29 cellular contexts compared by ENCODE assay signal in genomic region chr10:97570146-97570788, GRCh38. TPM values are rescaled to one million over a fixed set of nuclear protein-coding genes. Genes with fewer than 3 reads are reported as not detected.
DNase-seq lines count a peak whose midpoint lies in the region; ATAC-seq and TF ChIP-seq lines count a peak whose summit lies in the region.
"Had no signal": no experiment of that assay in that cellular context is flagged by ENCODE, and none has a peak within 500 bp of the region (broad histone marks: within the 10 kb centered on the region; RNA-seq: fewer than 3 reads in every experiment).

No MANE protein-coding gene starts in this region.

- DNase-seq in heart right ventricle (no peak), right atrium auricular region (ENCODE audit: low spot score) (no peak), trophoblast cell (no peak), vagina (ENCODE audit: extremely low spot score in 2 of 2) (no peak), NCI-H1092 (lab: John Stamatoyannopoulos, UW) (no peak), NCI-H1417 treated with DMSO at 0.1 percent for 48 hours (lab: John Stamatoyannopoulos, UW) (no peak)
- DNase-seq: activated CD8-positive, alpha-beta memory T cell treated with anti-CD3 and anti-CD28 coated beads, Interleukin-2, amount 10 ng/mL, durations not matched to agents 7 days and 5 days; activated gamma-delta T cell treated with Interleukin-2 at 50 U/mL for 16 hours; activated naive CD8-positive, alpha-beta T cell treated with anti-CD3 and anti-CD28 coated beads, Interleukin-2, amount 50 U/mL, for 24 hours; activated T-cell treated with anti-CD3 and anti-CD28 coated beads, Interleukin-2, amount 50 U/mL, for 4 hours; AML-193; Calu3; CD4-positive, CD25-positive, alpha-beta regulatory T cell; dermis blood vessel endothelial cell; DMS79; GF-D8; IMR-90; MV-4-11; naive thymus-derived CD4-positive, alpha-beta T cell; NCI-H510A; T-helper 2 cell had no signal

- H3K4me1 ChIP-seq in heart right ventricle = peaks cover 4 to 47% (median 26%) of the 10 kb centered on the region in 9 donors
- H3K4me1 ChIP-seq in right atrium auricular region = peaks cover 0 to 31% of the 10 kb centered on the region in 2 donors
- H3K4me1 ChIP-seq in esophagus (ENCODE audit: control insufficient read depth in 2 of 2, insufficient read depth in 2 of 2, low read length in 1 of 2) = peaks cover 4 to 23% of the 10 kb centered on the region in 2 donors
- peaks cover 43 to 47% of the 10 kb centered on the region in 2 experiments for H3K4me1 ChIP-seq in trophoblast cell (ENCODE audit: control insufficient read depth in 1 of 2, insufficient read depth in 2 of 2, low read length in 2 of 2)
- peaks cover 41% of the 10 kb centered on the region for H3K4me1 ChIP-seq in vagina

- H3K36me3 ChIP-seq in heart right ventricle (peaks cover 0 to 45% (median 16%) of the 10 kb centered on the region in 9 donors), right atrium auricular region (peaks cover 33% of the 10 kb centered on the region), esophagus (ENCODE audit: control insufficient read depth in 2 of 2, insufficient read depth in 2 of 2, low read length in 1 of 2) (peaks cover 0 to 6% of the 10 kb centered on the region in 2 donors), trophoblast cell (ENCODE audit: control insufficient read depth in 1 of 2, insufficient read depth in 2 of 2, low read length in 2 of 2) (peaks cover 11% of the 10 kb centered on the region in 2 experiments), vagina (peaks cover 0 to 25% of the 10 kb centered on the region in 2 donors)

- H3K4me3 ChIP-seq in heart right ventricle = no peak overlapping the region
- no peak overlapping the region for H3K4me3 ChIP-seq in right atrium auricular region
- no peak overlapping the region for H3K4me3 ChIP-seq in esophagus (ENCODE audit: low read depth in 1 of 2, low read length in 2 of 2)
- no peak overlapping the region for H3K4me3 ChIP-seq in trophoblast cell (ENCODE audit: low read depth, low read length)
- no peak overlapping the region for H3K4me3 ChIP-seq in vagina
- H3K4me3 ChIP-seq: A549, hepatocyte had no signal

- TF ChIP-seq POLR2A in vagina (IDR thresholded peaks at IDR 0.05) = no peak

- no peak overlapping the region for H3K4me2 ChIP-seq in trophoblast cell (ENCODE audit: low read length)
- H3K4me2 ChIP-seq: A549, hepatocyte had no signal

- intact Hi-C loops in heart right ventricle (cut with DNase I) (loop anchor here in 4 of 10 donors (2.0 to 5.0 kb wide), 2 partner anchors 41 to 42 kb away; no protein-coding TSS in a partner anchor), vagina (cut with DNase I) (loop anchor here (5.0 kb wide), 1 partner anchor 42 kb away; no protein-coding TSS in a partner anchor)

- H3K9me3 ChIP-seq in heart right ventricle = no peaks in the 10 kb centered on the region
- no peaks in the 10 kb centered on the region for H3K9me3 ChIP-seq in right atrium auricular region
- H3K9me3 ChIP-seq in esophagus (ENCODE audit: control insufficient read depth in 2 of 2, insufficient read depth in 1 of 2, low read depth in 1 of 2, low read length in 1 of 2) = no peaks in the 10 kb centered on the region
- H3K9me3 ChIP-seq in trophoblast cell (ENCODE audit: insufficient read depth, low read depth, low read length) = no peaks in the 10 kb centered on the region
- no peaks in the 10 kb centered on the region for H3K9me3 ChIP-seq in vagina
- H3K9me3 ChIP-seq: A549 had no signal

- H2AFZ ChIP-seq in trophoblast cell (ENCODE audit: insufficient read depth, low read length, poor library complexity) = no peak overlapping the region
- H2AFZ ChIP-seq: hepatocyte had no signal

- H3K9ac ChIP-seq in trophoblast cell (ENCODE audit: low read length) = no peak overlapping the region

- ATAC-seq in heart right ventricle (peak in 1 of 8 donors; percentile 10), GM19463 (IDR thresholded peaks at IDR 0.05; ENCODE audit: unreplicated experiment) (no peak)
- ATAC-seq: A549; activated CD8-positive, alpha-beta memory T cell treated with anti-CD3 and anti-CD28 coated beads, Interleukin-2, amount 10 ng/mL, durations not matched to agents 7 days and 5 days; activated naive CD8-positive, alpha-beta T cell treated with anti-CD3 and anti-CD28 coated beads, Interleukin-2, amount 50 U/mL, for 24 hours; activated T-cell treated with anti-CD3 and anti-CD28 coated beads, Interleukin-2, amount 50 U/mL, for 4 hours; stimulated activated memory B cell treated with anti-CD40 and anti-IgM and Interleukin-4, amounts not matched to agents 10 μg/mL and 1 μg/mL and 100 μg/mL, for 72 hours had no signal

- H3K27ac ChIP-seq in heart right ventricle = peak overlapping the region in 6 of 10 donors; percentile 4 to 95 (median 88)
- H3K27ac ChIP-seq in right atrium auricular region = no peak overlapping the region
- H3K27ac ChIP-seq in esophagus (ENCODE audit: low read depth in 2 of 2, low read length in 1 of 2) = peak overlapping the region; percentile 75 to 78
- H3K27ac ChIP-seq in trophoblast cell (ENCODE audit: low read depth, low read length) = peak overlapping the region; percentile 97
- H3K27ac ChIP-seq in vagina = peak overlapping the region; percentile 53
- H3K27ac ChIP-seq: hepatocyte had no signal

- no peak overlapping the region for H4K12ac ChIP-seq in trophoblast cell (ENCODE audit: low read depth, low read length)

- H4K8ac ChIP-seq in trophoblast cell (ENCODE audit: low read depth, low read length) = peak overlapping the region; percentile 68

- H3K14ac ChIP-seq in trophoblast cell (ENCODE audit: low read length) = peak overlapping the region; percentile 93

- peak overlapping the region; percentile 94 for H2BK12ac ChIP-seq in trophoblast cell (ENCODE audit: low read length)

- H3K27me3 ChIP-seq in heart right ventricle = no peaks in the 10 kb centered on the region
- no peaks in the 10 kb centered on the region for H3K27me3 ChIP-seq in right atrium auricular region
- H3K27me3 ChIP-seq in esophagus (ENCODE audit: control insufficient read depth in 1 of 2, insufficient read depth in 2 of 2, low read length in 2 of 2) = no peaks in the 10 kb centered on the region
- H3K27me3 ChIP-seq in trophoblast cell (ENCODE audit: insufficient read depth, low read length) = no peaks in the 10 kb centered on the region
- no peaks in the 10 kb centered on the region for H3K27me3 ChIP-seq in vagina
- H3K27me3 ChIP-seq: hepatocyte had no signal

- peaks cover 35% of the 10 kb centered on the region for H3K79me1 ChIP-seq in trophoblast cell (ENCODE audit: low read length)

- H2AK5ac ChIP-seq in trophoblast cell (ENCODE audit: low read length) = peak overlapping the region; percentile 86

- H2BK5ac ChIP-seq in trophoblast cell (ENCODE audit: low read depth, low read length, poor library complexity) = peak overlapping the region; percentile 54

- H4K91ac ChIP-seq in trophoblast cell (ENCODE audit: low read depth, low read length) = peak overlapping the region; percentile 77

- peak overlapping the region; percentile 12 for H3K4ac ChIP-seq in trophoblast cell (ENCODE audit: low read depth, low read length)

- peak overlapping the region; percentile 52 for H2BK120ac ChIP-seq in trophoblast cell (ENCODE audit: insufficient read depth, low read length, poor library complexity)

- no peak overlapping the region for H3K23ac ChIP-seq in trophoblast cell (ENCODE audit: low read length)

- TF ChIP-seq CTCF in heart right ventricle (IDR thresholded peaks at IDR 0.05) = no peak
- no peak for TF ChIP-seq CTCF in right atrium auricular region (IDR thresholded peaks at IDR 0.05)
- no peak for TF ChIP-seq CTCF in vagina (IDR thresholded peaks at IDR 0.05)

- peaks cover 13% of the 10 kb centered on the region for H3K79me2 ChIP-seq in trophoblast cell (ENCODE audit: control insufficient read depth, insufficient read depth, low read length, poor library complexity)
- H3K79me2 ChIP-seq: hepatocyte had no signal

- peak overlapping the region; percentile 55 for H3K18ac ChIP-seq in trophoblast cell (ENCODE audit: low read length)

- 94 to 95% methylated on average over 33 of the region's 33 CpGs for WGBS in heart right ventricle, 2 donors
- 73 to 75% methylated on average over 33 of the region's 33 CpGs for WGBS in esophagus, 2 donors
- no CpG with 5 or more reads among the region's 33 CpGs for WGBS in trophoblast cell (ENCODE audit: extremely low coverage, insufficient coverage, insufficient read length)

RNA-seq across cellular contexts. Expression of gene ANKRD2, which starts 2.3 kb away (rescaled TPM):
- 100 to 1,000 TPM in 6 of 10 donors, 10 to 100 TPM in 4; 46.3 to 395 (median 133) TPM for total RNA-seq in heart right ventricle
- polyA plus RNA-seq in heart right ventricle = 100 to 1,000 TPM; 248 to 370 TPM
- 100 to 1,000 TPM in 1 of 2 donors, 10 to 100 TPM in 1; 25.7 to 204 TPM for total RNA-seq in right atrium auricular region
- under 1 TPM; 0.43 to 0.46 TPM for polyA plus RNA-seq in esophagus
- polyA plus RNA-seq in trophoblast cell (2013) = 0.25 and 0.39 TPM in 2 replicates
- not detected for total RNA-seq in vagina
- total RNA-seq: activated T-cell treated with anti-CD3 and anti-CD28 coated beads, Interleukin-2, amount 50 U/mL, for 4 hours; CD4-positive, CD25-positive, alpha-beta regulatory T cell; frontal cortex; hepatocyte had no signal
- polyA plus RNA-seq: CD4-positive, CD25-positive, alpha-beta regulatory T cell; hepatocyte; naive thymus-derived CD4-positive, alpha-beta T cell had no signal

RNA-seq across cellular contexts. Expression of gene HOGA1, which starts 13.9 kb away (rescaled TPM):
- total RNA-seq in heart right ventricle (10 to 100 TPM in 9 of 10 donors, 1 to 10 TPM in 1; 8.9 to 42.5 (median 17.4) TPM), right atrium auricular region (10 to 100 TPM; 17.6 to 25.6 TPM), vagina (0.98 TPM)
- polyA plus RNA-seq in heart right ventricle (10 to 100 TPM; 30.4 to 58.3 TPM), esophagus (1 to 10 TPM in 1 of 2 donors, under 1 TPM in 1; 0.78 to 1.4 TPM)
- polyA plus RNA-seq in trophoblast cell (2013) = 0.01 TPM in 1 of 2 replicates, not detected in the other
- total RNA-seq: activated CD8-positive, alpha-beta memory T cell treated with anti-CD3 and anti-CD28 coated beads, Interleukin-2, amount 10 ng/mL, durations not matched to agents 7 days and 5 days; activated T-cell treated with anti-CD3 and anti-CD28 coated beads, Interleukin-2, amount 50 U/mL, for 4 hours; CD4-positive, CD25-positive, alpha-beta regulatory T cell; naive thymus-derived CD4-positive, alpha-beta T cell had no signal
- polyA plus RNA-seq: CD4-positive, CD25-positive, alpha-beta regulatory T cell; naive thymus-derived CD4-positive, alpha-beta T cell had no signal

RNA-seq across cellular contexts. Expression of gene C10orf62, which starts 19.3 kb away (rescaled TPM):
- total RNA-seq in heart right ventricle = 1 to 10 TPM in 3 of 10 donors, under 1 TPM in 5, not detected in 2; 0.20 to 1.7 (median 0.73) TPM
- 1 to 10 TPM; 1.1 to 2.4 TPM for polyA plus RNA-seq in heart right ventricle
- total RNA-seq in right atrium auricular region = under 1 TPM; 0.35 to 0.67 TPM
- under 1 TPM in 1 of 2 donors, not detected in 1; 0.10 TPM for polyA plus RNA-seq in esophagus
- not detected in 2 replicates for polyA plus RNA-seq in trophoblast cell (2013)
- total RNA-seq in vagina = not detected
- total RNA-seq: activated CD8-positive, alpha-beta memory T cell treated with anti-CD3 and anti-CD28 coated beads, Interleukin-2, amount 10 ng/mL, durations not matched to agents 7 days and 5 days; activated T-cell treated with anti-CD3 and anti-CD28 coated beads, Interleukin-2, amount 50 U/mL, for 4 hours; CD4-positive, CD25-positive, alpha-beta regulatory T cell; frontal cortex; IMR-90; naive thymus-derived CD4-positive, alpha-beta T cell; pulmonary artery endothelial cell; urinary bladder had no signal
- polyA plus RNA-seq: A549; CD4-positive, CD25-positive, alpha-beta regulatory T cell; hepatocyte; IMR-90; naive thymus-derived CD4-positive, alpha-beta T cell; urinary bladder had no signal

Comparison
In these comparisons a context has a peak if more than half of its experiments do, and no peak if none do; other contexts are left out.
1. H3K27ac ChIP-seq: peak in heart right ventricle (6 of 10), esophagus (2 of 2), trophoblast cell (single experiment) and vagina (single experiment); none in right atrium auricular region (0 of 2).
2. RNA of gene ANKRD2, which starts 2.3 kb away (total RNA-seq): 25.7 to 204 TPM in right atrium auricular region and 46.3 to 395 TPM in heart right ventricle; not detected in vagina (single experiment); every median in the first group is over 10 times any median in the second.